In genomic region chr2:215847718-215848117, GRCh38 we compare ENCODE assay signal across 15 cellular contexts.
"Had no signal": no experiment of that assay in that cellular context is flagged by ENCODE, and none has a peak within 500 bp of the region (broad histone marks: within the 10 kb centered on the region; RNA-seq: fewer than 3 reads in every experiment).

No MANE protein-coding gene starts in this region.

- H3K4me3 Mint-ChIP-seq: activated CD4-positive, alpha-beta memory T cell treated with anti-CD3 and anti-CD28 coated beads for 36 hours; activated naive CD8-positive, alpha-beta T cell treated with anti-CD3 and anti-CD28 coated beads for 36 hours; natural killer cell; type B pancreatic cell had no signal

- H3K36me3 Mint-ChIP-seq: activated CD4-positive, alpha-beta memory T cell treated with anti-CD3 and anti-CD28 coated beads for 36 hours; activated naive CD8-positive, alpha-beta T cell treated with anti-CD3 and anti-CD28 coated beads for 36 hours; natural killer cell; type B pancreatic cell had no signal

- H3K27me3 ChIP-seq: breast epithelium had no signal

- H3K9me3 ChIP-seq: breast epithelium, lower lobe of right lung, mucosa of descending colon had no signal

- H3K27me3 Mint-ChIP-seq: activated naive CD8-positive, alpha-beta T cell treated with anti-CD3 and anti-CD28 coated beads for 36 hours; progenitor cell of endocrine pancreas; type B pancreatic cell had no signal

- H3K4me1 Mint-ChIP-seq: natural killer cell had no signal

- H3K9me3 Mint-ChIP-seq: activated naive CD8-positive, alpha-beta T cell treated with anti-CD3 and anti-CD28 coated beads for 36 hours; natural killer cell; type B pancreatic cell had no signal

- H3K4me3 ChIP-seq: breast epithelium, lower lobe of right lung, mucosa of descending colon had no signal

- H3K4me1 ChIP-seq: breast epithelium had no signal

- H3K36me3 ChIP-seq: breast epithelium, lower lobe of right lung had no signal

- DNase-seq: activated CD4-positive, alpha-beta memory T cell treated with anti-CD3 and anti-CD28 coated beads for 36 hours; activated gamma-delta T cell treated with Interleukin-2 at 50 U/mL for 16 hours; activated naive CD8-positive, alpha-beta T cell treated with anti-CD3 and anti-CD28 coated beads for 36 hours; activated T-cell treated with anti-CD3 and anti-CD28 coated beads, Interleukin-2, amount 50 U/mL, for 48 hours; hippocampal formation; kidney glomerular epithelial cell; lower lobe of right lung; mucosa of descending colon; natural killer cell; stimulated activated CD4-positive, alpha-beta T cell treated with anti-CD3 and anti-CD28 coated beads, Interleukin-2, amount 100 ng/mL, for 48 hours; stimulated activated naive CD4-positive, alpha-beta T cell treated with Interleukin-2 at 50 U/mL for 16 hours had no signal

- H3K27ac ChIP-seq: breast epithelium, lower lobe of right lung, VCaP had no signal

- H3K27ac Mint-ChIP-seq: activated CD4-positive, alpha-beta memory T cell treated with anti-CD3 and anti-CD28 coated beads for 36 hours; activated naive CD8-positive, alpha-beta T cell treated with anti-CD3 and anti-CD28 coated beads for 36 hours; natural killer cell; progenitor cell of endocrine pancreas; type B pancreatic cell had no signal
